1 cellular context compared by ENCODE assay signal in the genomic region with DNA sequence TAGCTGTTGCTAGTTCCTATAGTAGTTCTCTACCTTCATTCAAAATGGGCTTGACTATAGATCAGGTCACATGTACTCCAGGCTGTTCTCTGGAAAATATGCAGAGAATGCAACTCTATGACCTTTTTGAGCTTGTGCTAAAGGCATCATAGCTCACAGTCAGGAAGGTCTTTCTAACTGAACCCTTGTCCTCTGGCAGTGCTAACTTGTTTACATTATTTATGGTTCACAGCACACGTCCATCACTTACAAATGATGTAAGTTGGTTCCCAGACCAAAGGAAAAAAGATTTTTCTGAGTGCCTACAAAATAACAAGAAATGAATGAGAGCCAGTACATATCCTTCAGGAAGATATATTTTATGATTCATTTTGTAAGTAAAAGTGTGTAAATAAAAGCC.
TF ChIP-seq lines count a peak whose summit lies in the region.

No MANE protein-coding gene starts in this region.

TF ChIP-seq in liver, 16 proteins besides CTCF, POLR2A, EP300 and RAD21 (continued from another document):
- TF ChIP-seq, protein P1, sequence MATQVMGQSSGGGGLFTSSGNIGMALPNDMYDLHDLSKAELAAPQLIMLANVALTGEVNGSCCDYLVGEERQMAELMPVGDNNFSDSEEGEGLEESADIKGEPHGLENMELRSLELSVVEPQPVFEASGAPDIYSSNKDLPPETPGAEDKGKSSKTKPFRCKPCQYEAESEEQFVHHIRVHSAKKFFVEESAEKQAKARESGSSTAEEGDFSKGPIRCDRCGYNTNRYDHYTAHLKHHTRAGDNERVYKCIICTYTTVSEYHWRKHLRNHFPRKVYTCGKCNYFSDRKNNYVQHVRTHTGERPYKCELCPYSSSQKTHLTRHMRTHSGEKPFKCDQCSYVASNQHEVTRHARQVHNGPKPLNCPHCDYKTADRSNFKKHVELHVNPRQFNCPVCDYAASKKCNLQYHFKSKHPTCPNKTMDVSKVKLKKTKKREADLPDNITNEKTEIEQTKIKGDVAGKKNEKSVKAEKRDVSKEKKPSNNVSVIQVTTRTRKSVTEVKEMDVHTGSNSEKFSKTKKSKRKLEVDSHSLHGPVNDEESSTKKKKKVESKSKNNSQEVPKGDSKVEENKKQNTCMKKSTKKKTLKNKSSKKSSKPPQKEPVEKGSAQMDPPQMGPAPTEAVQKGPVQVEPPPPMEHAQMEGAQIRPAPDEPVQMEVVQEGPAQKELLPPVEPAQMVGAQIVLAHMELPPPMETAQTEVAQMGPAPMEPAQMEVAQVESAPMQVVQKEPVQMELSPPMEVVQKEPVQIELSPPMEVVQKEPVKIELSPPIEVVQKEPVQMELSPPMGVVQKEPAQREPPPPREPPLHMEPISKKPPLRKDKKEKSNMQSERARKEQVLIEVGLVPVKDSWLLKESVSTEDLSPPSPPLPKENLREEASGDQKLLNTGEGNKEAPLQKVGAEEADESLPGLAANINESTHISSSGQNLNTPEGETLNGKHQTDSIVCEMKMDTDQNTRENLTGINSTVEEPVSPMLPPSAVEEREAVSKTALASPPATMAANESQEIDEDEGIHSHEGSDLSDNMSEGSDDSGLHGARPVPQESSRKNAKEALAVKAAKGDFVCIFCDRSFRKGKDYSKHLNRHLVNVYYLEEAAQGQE (IDR thresholded peaks at IDR 0.05), result no peak
- TF ChIP-seq RXRA (IDR thresholded peaks at IDR 0.05), result peak in 1 of 2 donors; percentile 67
- TF ChIP-seq, protein P2, sequence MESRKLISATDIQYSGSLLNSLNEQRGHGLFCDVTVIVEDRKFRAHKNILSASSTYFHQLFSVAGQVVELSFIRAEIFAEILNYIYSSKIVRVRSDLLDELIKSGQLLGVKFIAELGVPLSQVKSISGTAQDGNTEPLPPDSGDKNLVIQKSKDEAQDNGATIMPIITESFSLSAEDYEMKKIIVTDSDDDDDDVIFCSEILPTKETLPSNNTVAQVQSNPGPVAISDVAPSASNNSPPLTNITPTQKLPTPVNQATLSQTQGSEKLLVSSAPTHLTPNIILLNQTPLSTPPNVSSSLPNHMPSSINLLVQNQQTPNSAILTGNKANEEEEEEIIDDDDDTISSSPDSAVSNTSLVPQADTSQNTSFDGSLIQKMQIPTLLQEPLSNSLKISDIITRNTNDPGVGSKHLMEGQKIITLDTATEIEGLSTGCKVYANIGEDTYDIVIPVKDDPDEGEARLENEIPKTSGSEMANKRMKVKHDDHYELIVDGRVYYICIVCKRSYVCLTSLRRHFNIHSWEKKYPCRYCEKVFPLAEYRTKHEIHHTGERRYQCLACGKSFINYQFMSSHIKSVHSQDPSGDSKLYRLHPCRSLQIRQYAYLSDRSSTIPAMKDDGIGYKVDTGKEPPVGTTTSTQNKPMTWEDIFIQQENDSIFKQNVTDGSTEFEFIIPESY (IDR thresholded peaks at IDR 0.05), result no peak
- TF ChIP-seq NR2F2 (IDR thresholded peaks at IDR 0.05), result peak; percentile 80
